In the genomic region with DNA sequence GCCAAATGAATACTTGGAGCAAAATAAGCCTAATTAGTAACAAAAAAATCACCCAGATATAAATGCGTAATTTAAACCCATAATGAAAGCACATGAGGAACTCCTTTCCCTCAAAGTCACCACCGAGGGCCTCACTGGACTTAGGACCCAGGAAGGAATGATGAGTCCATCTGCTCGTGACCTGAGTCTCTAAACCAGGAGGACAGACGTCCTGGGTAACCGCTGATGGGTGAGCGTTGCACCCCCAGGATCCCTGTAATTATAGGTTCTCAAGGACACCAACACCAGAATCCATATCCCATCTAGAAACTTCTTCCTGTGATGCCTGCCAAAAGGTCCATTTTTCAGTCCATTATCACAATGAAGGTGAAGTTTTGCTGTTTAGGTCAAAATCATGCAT, we compare ENCODE assay signal across 24 cellular contexts.
DNase-seq lines count a peak whose midpoint lies in the region; ATAC-seq and TF ChIP-seq lines count a peak whose summit lies in the region.
"Had no signal": no experiment of that assay in that cellular context is flagged by ENCODE, and none has a peak within 500 bp of the region (broad histone marks: within the 10 kb centered on the region; RNA-seq: fewer than 3 reads in every experiment).

No MANE protein-coding gene starts in this region.

- H3K4me1 Mint-ChIP-seq in stimulated activated naive CD8-positive, alpha-beta T cell treated with anti-CD3 and anti-CD28 coated beads, Interleukin-15, Interleukin-2, amounts not matched to agents 100 ng/mL and 50 ng/mL, for 24 hours (ENCODE audit: low read depth), result peaks cover 74% of the 10 kb centered on the region
- peaks cover 91% of the 10 kb centered on the region for H3K4me1 Mint-ChIP-seq in stimulated activated naive CD8-positive, alpha-beta T cell treated with anti-CD3 and anti-CD28 coated beads, Interleukin-15, amount 100 ng/mL, for 72 hours
- peaks cover 79% of the 10 kb centered on the region for H3K4me1 Mint-ChIP-seq in activated naive CD8-positive, alpha-beta T cell (ENCODE audit: low read depth)

- no peaks in the 10 kb centered on the region for H3K9me3 Mint-ChIP-seq in stimulated activated naive CD8-positive, alpha-beta T cell treated with anti-CD3 and anti-CD28 coated beads, Interleukin-15, Interleukin-2, amounts not matched to agents 100 ng/mL and 50 ng/mL, for 24 hours
- H3K9me3 Mint-ChIP-seq in stimulated activated naive CD8-positive, alpha-beta T cell treated with anti-CD3 and anti-CD28 coated beads, Interleukin-15, amount 100 ng/mL, for 72 hours, result no peaks in the 10 kb centered on the region
- no peaks in the 10 kb centered on the region for H3K9me3 Mint-ChIP-seq in activated naive CD8-positive, alpha-beta T cell (ENCODE audit: low read depth)
- H3K9me3 Mint-ChIP-seq: activated naive CD4-positive, alpha-beta T cell treated with anti-CD3 and anti-CD28 coated beads, Interleukin-2, amount 50 U/mL, for 72 hours; CD8-positive, alpha-beta memory T cell; dendritic cell treated with granulocyte-macrophage colony-stimulating factor and Interleukin-4, amounts not matched to agents 40 ng/mL and 50 ng/mL, for 4 days; neural crest cell had no signal

- no peak for TF ChIP-seq POLR2A in right lobe of liver (IDR thresholded peaks at IDR 0.05)

- H3K27me3 Mint-ChIP-seq in stimulated activated naive CD8-positive, alpha-beta T cell treated with anti-CD3 and anti-CD28 coated beads, Interleukin-15, Interleukin-2, amounts not matched to agents 100 ng/mL and 50 ng/mL, for 24 hours, result no peaks in the 10 kb centered on the region
- H3K27me3 Mint-ChIP-seq in stimulated activated naive CD8-positive, alpha-beta T cell treated with anti-CD3 and anti-CD28 coated beads, Interleukin-15, amount 100 ng/mL, for 72 hours, result no peaks in the 10 kb centered on the region
- H3K27me3 Mint-ChIP-seq in activated naive CD8-positive, alpha-beta T cell, result no peaks in the 10 kb centered on the region
- H3K27me3 Mint-ChIP-seq: CD8-positive, alpha-beta memory T cell; dendritic cell treated with granulocyte-macrophage colony-stimulating factor and Interleukin-4, amounts not matched to agents 40 ng/mL and 50 ng/mL, for 4 days had no signal

- peaks cover 10% of the 10 kb centered on the region for H3K36me3 Mint-ChIP-seq in stimulated activated naive CD8-positive, alpha-beta T cell treated with anti-CD3 and anti-CD28 coated beads, Interleukin-15, Interleukin-2, amounts not matched to agents 100 ng/mL and 50 ng/mL, for 24 hours (ENCODE audit: low read depth)
- H3K36me3 Mint-ChIP-seq in activated naive CD8-positive, alpha-beta T cell, result no peaks in the 10 kb centered on the region

- no peak overlapping the region for H3K9ac ChIP-seq in colonic mucosa (ENCODE audit: low read depth in 2 of 2, low read length in 2 of 2)

- H3K4me3 ChIP-seq in right lobe of liver, result no peak overlapping the region
- H3K4me3 ChIP-seq in colonic mucosa, result no peak overlapping the region
- H3K4me3 ChIP-seq: suprapubic skin had no signal

- WGBS in right lobe of liver (ENCODE audit: insufficient coverage, low coverage, low lambda C conversion rate, missing lambda C conversion rate), result 34% methylated on average over 6 of the region's 6 CpGs

- no peak for DNase-seq in stimulated activated naive CD8-positive, alpha-beta T cell treated with anti-CD3 and anti-CD28 coated beads, Interleukin-15, amount 100 ng/mL, for 72 hours
- peak in 2 of 3 donors; percentile 22 to 49 for DNase-seq in right lobe of liver
- DNase-seq in retina, result no peak
- no peak for DNase-seq in cerebellum (ENCODE audit: low spot score)
- DNase-seq in colonic mucosa, result no peak
- DNase-seq: activated CD4-positive, alpha-beta T cell treated with anti-CD3 and anti-CD28 coated beads for 48 hours; brain microvascular endothelial cell; CD8-positive, alpha-beta memory T cell; DMS79 treated with DMSO at 0.1 percent for 48 hours; erythroblast; foreskin melanocyte; KG1; NCI-H1930; NCI-H446; NK-92 treated with Interleukin-12 subunit alpha and Interleukin-12 subunit beta, amount 100 ng/mL, for 24 hours; stimulated activated CD4-positive, alpha-beta T cell treated with anti-CD3 and anti-CD28 coated beads, Interleukin-12 subunit alpha, Interleukin-12 subunit beta, amount 100 ng/mL, for 4 hours; stimulated activated CD8-positive, alpha-beta memory T cell treated with anti-CD3 and anti-CD28 coated beads, Interleukin-4, amount 100 ng/mL, for 48 hours had no signal

- TF ChIP-seq CTCF in right lobe of liver (IDR thresholded peaks at IDR 0.05) (no peak), colonic mucosa (IDR thresholded peaks at IDR 0.05) (no peak)

- H3K4me1 ChIP-seq in right lobe of liver (peaks cover 0 to 34% (median 12%) of the 10 kb centered on the region in 4 donors), colonic mucosa (peaks cover 17% of the 10 kb centered on the region)

- no peaks in the 10 kb centered on the region for H3K27me3 ChIP-seq in right lobe of liver
- no peaks in the 10 kb centered on the region for H3K27me3 ChIP-seq in colonic mucosa
- H3K27me3 ChIP-seq: brain microvascular endothelial cell, suprapubic skin had no signal

- H3K36me3 ChIP-seq in right lobe of liver (no peaks in the 10 kb centered on the region), colonic mucosa (no peaks in the 10 kb centered on the region)
- H3K36me3 ChIP-seq: brain microvascular endothelial cell, suprapubic skin had no signal

- no peaks in the 10 kb centered on the region for H3K9me3 ChIP-seq in right lobe of liver
- no peaks in the 10 kb centered on the region for H3K9me3 ChIP-seq in colonic mucosa
- H3K9me3 ChIP-seq: suprapubic skin had no signal

- no peak for ATAC-seq in stimulated activated naive CD8-positive, alpha-beta T cell treated with anti-CD3 and anti-CD28 coated beads, Interleukin-15, amount 100 ng/mL, for 72 hours
- ATAC-seq in right lobe of liver (peak; percentile 57 to 74 (median 69)), HG02678 (IDR thresholded peaks at IDR 0.05; ENCODE audit: unreplicated experiment) (no peak)
- ATAC-seq: activated naive CD4-positive, alpha-beta T cell treated with anti-CD3 and anti-CD28 coated beads, Interleukin-2, amount 50 U/mL, for 72 hours had no signal

- H3K27ac Mint-ChIP-seq in stimulated activated naive CD8-positive, alpha-beta T cell treated with anti-CD3 and anti-CD28 coated beads, Interleukin-15, Interleukin-2, amounts not matched to agents 100 ng/mL and 50 ng/mL, for 24 hours, result peak overlapping the region; percentile 51
- H3K27ac Mint-ChIP-seq in stimulated activated naive CD8-positive, alpha-beta T cell treated with anti-CD3 and anti-CD28 coated beads, Interleukin-15, amount 100 ng/mL, for 72 hours, result peak overlapping the region in 1 of 2 donors; percentile 54
- peak overlapping the region; percentile 72 for H3K27ac Mint-ChIP-seq in activated naive CD8-positive, alpha-beta T cell
- H3K27ac Mint-ChIP-seq: dendritic cell treated with granulocyte-macrophage colony-stimulating factor and Interleukin-4, amounts not matched to agents 40 ng/mL and 50 ng/mL, for 4 days had no signal

- no peak overlapping the region for H3K4me3 Mint-ChIP-seq in stimulated activated naive CD8-positive, alpha-beta T cell treated with anti-CD3 and anti-CD28 coated beads, Interleukin-15, Interleukin-2, amounts not matched to agents 100 ng/mL and 50 ng/mL, for 24 hours
- no peak overlapping the region for H3K4me3 Mint-ChIP-seq in stimulated activated naive CD8-positive, alpha-beta T cell treated with anti-CD3 and anti-CD28 coated beads, Interleukin-15, amount 100 ng/mL, for 72 hours
- no peak overlapping the region for H3K4me3 Mint-ChIP-seq in activated naive CD8-positive, alpha-beta T cell
- H3K4me3 Mint-ChIP-seq: CD8-positive, alpha-beta memory T cell; dendritic cell treated with granulocyte-macrophage colony-stimulating factor and Interleukin-4, amounts not matched to agents 40 ng/mL and 50 ng/mL, for 4 days; neural crest cell had no signal

- H3K27ac ChIP-seq in right lobe of liver (no peak overlapping the region), colonic mucosa (no peak overlapping the region)
- H3K27ac ChIP-seq: brain microvascular endothelial cell, suprapubic skin had no signal

- intact Hi-C loops in right lobe of liver (cut with DNase I) (loop anchor here (10.0 kb wide), 2 partner anchors 156 to 176 kb away; partner anchors contain the start of gene ANKRD11 (in 1 of the 2)), colonic mucosa (cut with DNase I) (loop anchor here (10.0 kb wide), 1 partner anchor 216 kb away; no protein-coding TSS in a partner anchor)

Comparison
In these comparisons a context has a peak if more than half of its experiments do, and no peak if none do; other contexts are left out.
1. ATAC-seq: peak in right lobe of liver (4 of 4); none in stimulated activated naive CD8-positive, alpha-beta T cell treated with anti-CD3 and anti-CD28 coated beads, Interleukin-15, amount 100 ng/mL, for 72 hours (single experiment) and HG02678 (single experiment).
2. DNase-seq: peak in right lobe of liver (2 of 3); none in stimulated activated naive CD8-positive, alpha-beta T cell treated with anti-CD3 and anti-CD28 coated beads, Interleukin-15, amount 100 ng/mL, for 72 hours (0 of 2), retina (single experiment), cerebellum (single experiment) and colonic mucosa (single experiment).